1 cellular context compared by ENCODE assay signal in the genomic region with DNA sequence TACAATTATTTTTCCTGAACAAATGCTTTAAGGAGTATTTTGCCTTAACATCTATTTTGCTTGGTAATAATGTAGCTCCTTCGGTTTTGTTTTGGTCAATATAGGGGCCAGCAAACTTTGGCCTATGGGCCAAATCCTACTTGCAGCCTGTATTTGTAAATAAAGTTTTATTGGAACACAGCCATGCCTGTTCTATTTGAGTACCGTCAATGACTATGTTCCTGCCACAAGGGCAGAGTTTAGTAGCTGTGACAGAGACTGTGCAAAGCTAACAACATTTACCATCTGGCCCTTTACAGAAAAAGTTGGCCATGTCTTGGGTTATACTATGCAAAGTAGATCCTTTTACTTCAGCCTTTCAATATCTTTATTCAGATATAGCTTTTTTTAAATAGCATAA.
TF ChIP-seq lines count a peak whose summit lies in the region.

No MANE protein-coding gene starts in this region.

TF ChIP-seq in HepG2, 621 proteins besides CTCF, POLR2A, EP300 and RAD21 (continued from another document):
- TF ChIP-seq ZBTB40 (IDR thresholded peaks at IDR 0.05): 0 out of 2 replicates have a peak, but pooled peaks have one; percentile 45
- TF ChIP-seq ZBTB40 (CRISPR knock-in tag; IDR thresholded peaks at IDR 0.05): peak; percentile 96
- TF ChIP-seq TERF1 (CRISPR knock-in tag; IDR thresholded peaks at IDR 0.05): no peak
- TF ChIP-seq ZNF180 (CRISPR knock-in tag; IDR thresholded peaks at IDR 0.05; ENCODE audit: borderline replicate concordance, low read depth): no peak
- no peak for TF ChIP-seq SATB2 (CRISPR knock-in tag; IDR thresholded peaks at IDR 0.05)
